Comparison of ENCODE assay signal across 26 cellular contexts in the genomic region with DNA sequence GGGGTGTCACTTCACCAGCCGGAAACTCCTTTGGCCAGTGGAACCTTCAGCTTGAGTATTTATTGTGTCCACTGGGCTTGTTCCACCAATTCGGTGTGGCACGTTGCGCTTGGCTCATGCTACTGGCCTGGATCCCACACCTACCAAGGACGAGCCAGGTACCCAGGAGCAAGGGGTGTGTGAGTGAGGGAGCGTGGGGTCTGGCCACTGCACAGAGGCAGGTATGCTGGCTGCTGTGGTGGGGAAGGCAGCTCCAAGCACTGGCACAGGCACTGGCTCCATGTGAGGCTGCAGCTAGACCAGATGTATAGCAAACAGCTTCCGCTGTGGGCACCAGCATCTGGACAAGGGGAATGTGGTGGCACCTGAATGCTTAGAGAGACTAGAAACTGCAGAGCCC. TPM values are rescaled to one million over a fixed set of nuclear protein-coding genes. Genes with fewer than 3 reads are reported as not detected.
DNase-seq lines count a peak whose midpoint lies in the region; FAIRE-seq and TF ChIP-seq lines count a peak whose summit lies in the region.
"Had no signal": no experiment of that assay in that cellular context is flagged by ENCODE, and none has a peak within 500 bp of the region (broad histone marks: within the 10 kb centered on the region; RNA-seq: fewer than 3 reads in every experiment).

No MANE protein-coding gene starts in this region.

- no peaks in the 10 kb centered on the region for H3K79me2 ChIP-seq in H9 (ENCODE audit: insufficient read depth, low read length)
- H3K79me2 ChIP-seq in H1 (ENCODE audit: control insufficient read depth in 1 of 2, insufficient read depth in 2 of 2, low read length in 2 of 2): no peaks in the 10 kb centered on the region

- no peak for FAIRE-seq in H1 (lab: Jason Lieb, UNC)
- FAIRE-seq: A549, G401.6, GM12892 had no signal

- H3K4me1 ChIP-seq in H9 (ENCODE audit: insufficient read depth, low read length): no peaks in the 10 kb centered on the region
- no peaks in the 10 kb centered on the region for H3K4me1 ChIP-seq in H1 (replicated peaks in 1 of 4; ENCODE audit: control insufficient read depth in 3 of 4, insufficient read depth in 4 of 4, low read length in 3 of 4)
- no peaks in the 10 kb centered on the region for H3K4me1 ChIP-seq in neuronal stem cell (ENCODE audit: control insufficient read depth in 2 of 2, insufficient read depth in 1 of 2, low read depth in 1 of 2, low read length in 2 of 2)
- no peaks in the 10 kb centered on the region for H3K4me1 ChIP-seq in spleen
- H3K4me1 ChIP-seq in uterus: no peaks in the 10 kb centered on the region
- H3K4me1 ChIP-seq in testis: no peaks in the 10 kb centered on the region
- H3K4me1 ChIP-seq: A549, BE2C, HAP-1 had no signal

- H3K9me3 Mint-ChIP-seq in H9: peaks cover 15 to 20% of the 10 kb centered on the region in 2 experiments

- no peak overlapping the region for H3K4ac ChIP-seq in H9 (ENCODE audit: low read depth, low read length)
- no peak overlapping the region for H3K4ac ChIP-seq in H1 (replicated peaks; ENCODE audit: insufficient read length, low read depth, low read length)
- no peak overlapping the region for H3K4ac ChIP-seq in neuronal stem cell (ENCODE audit: low read length)

- H2BK5ac ChIP-seq in H9 (ENCODE audit: insufficient read length, low read length) (no peak overlapping the region), H1 (ENCODE audit: low read depth, low read length) (no peak overlapping the region), neuronal stem cell (ENCODE audit: low read length) (no peak overlapping the region)

- no CpG with 5 or more reads among the region's 7 CpGs for WGBS in H9 (ENCODE audit: extremely low coverage, insufficient read length, low lambda C conversion rate)
- WGBS in H1 (ENCODE audit: extremely low coverage in 1 of 2, insufficient coverage in 1 of 2, insufficient read length in 1 of 2, insufficient replicate concordance in 2 of 2, low coverage in 1 of 2, low lambda C conversion rate in 2 of 2, missing lambda C conversion rate in 1 of 2), 2 experiments: 94% methylated on average over 7 of the region's 7 CpGs; no CpG with 5 or more reads in 1 of the 2 experiments
- no CpG with 5 or more reads among the region's 7 CpGs for WGBS in neuronal stem cell (ENCODE audit: extremely low coverage in 2 of 2, insufficient read length in 2 of 2, insufficient replicate concordance in 1 of 2), 2 donors
- 91 to 95% (median 92%) methylated on average over 6 to 7 of the region's 7 CpGs for WGBS in spleen, 5 donors
- 93 to 100% methylated on average over 1 to 7 of the region's 7 CpGs for WGBS in testis, 2 donors

- H3K14ac ChIP-seq in H9 (ENCODE audit: insufficient read depth, low read length) (no peak overlapping the region), H1 (ENCODE audit: insufficient read length) (no peak overlapping the region), neuronal stem cell (ENCODE audit: low read length) (no peak overlapping the region)

- H3K56ac ChIP-seq in H9 (ENCODE audit: insufficient read length, low read depth, low read length) (no peak overlapping the region), H1 (replicated peaks; ENCODE audit: insufficient read length, low read depth, low read length) (no peak overlapping the region)

- H3K4me1 Mint-ChIP-seq in H9: no peaks in the 10 kb centered on the region
- H3K4me1 Mint-ChIP-seq: CD14-positive monocyte had no signal

- no peak for DNase-seq in H9
- DNase-seq in H1 (ENCODE audit: low read depth in 1 of 2, low spot score in 2 of 2): no peak
- no peak for DNase-seq in neuronal stem cell (ENCODE audit: low spot score)
- DNase-seq in spleen: peak; percentile 51
- DNase-seq in anterior cingulate cortex (lab: John Stamatoyannopoulos, UW): no peak
- DNase-seq in uterus: no peak
- DNase-seq in activated CD4-positive, alpha-beta T cell treated with anti-CD3 and anti-CD28 coated beads for 48 hours: no peak
- no peak for DNase-seq in testis
- DNase-seq: 8988T; ACHN; AML-193; BE2C; Calu3; CD4-positive, alpha-beta T cell; COR-L47; DMS153; DND-41; GM23248; HFFc6 had no signal

- CTCF ChIA-PET in H1 (lab: Charles Lee; ENCODE audit: partially characterized antibody): no interaction called here

- H4K91ac ChIP-seq in H9 (ENCODE audit: insufficient read length, low read depth, low read length): no peak overlapping the region
- H4K91ac ChIP-seq in H1 (replicated peaks; ENCODE audit: insufficient read length, low read length): no peak overlapping the region
- no peak overlapping the region for H4K91ac ChIP-seq in neuronal stem cell (ENCODE audit: low read depth, low read length, poor library complexity)

- H3K23ac ChIP-seq in H9 (ENCODE audit: insufficient read length, low read depth, low read length) (no peak overlapping the region), H1 (ENCODE audit: insufficient read length) (no peak overlapping the region), neuronal stem cell (ENCODE audit: low read depth, low read length, poor library complexity) (no peak overlapping the region)

- peaks cover 0 to 13% (median 4%) of the 10 kb centered on the region in 3 experiments; a peak in 4 of 7 replicates for H3K36me3 Mint-ChIP-seq in H9 (ENCODE audit: insufficient read depth in 1 of 3, low read depth in 3 of 3)
- H3K36me3 Mint-ChIP-seq: CD14-positive monocyte had no signal

- no peak for TF ChIP-seq RAD21 in H1 (IDR thresholded peaks at IDR 0.05 in 1 of 2, conservative IDR thresholded peaks at IDR 0.05 in 1 of 2; ENCODE audit: low read depth in 2 of 2, low read length in 2 of 2)

- H3K9ac ChIP-seq in H9 (ENCODE audit: extremely low read depth, insufficient read length, low read length) (no peak overlapping the region), H1 (replicated peaks in 1 of 4; ENCODE audit: extremely low read depth in 1 of 4, low read depth in 3 of 4, low read length in 3 of 4) (no peak overlapping the region), neuronal stem cell (ENCODE audit: low read depth, low read length, poor library complexity) (peak overlapping the region; percentile 38)
- H3K9ac ChIP-seq: BLaER1 treated with 17β-estradiol and CSF1 and Interleukin-3, amounts not matched to agents 10 nM and 100 nM; GM23248 had no signal

- H3K4me2 ChIP-seq in H9 (ENCODE audit: insufficient read depth, insufficient read length, low read length) (no peak overlapping the region), H1 (ENCODE audit: insufficient read depth in 1 of 2, low read depth in 2 of 2, low read length in 2 of 2) (no peak overlapping the region), neuronal stem cell (ENCODE audit: insufficient read depth, low read length, poor library complexity, severe bottlenecking) (no peak overlapping the region)
- H3K4me2 ChIP-seq: A549; BLaER1 treated with 17β-estradiol and CSF1 and Interleukin-3, amounts not matched to agents 10 nM and 100 nM had no signal

- H2AFZ ChIP-seq in H9 (ENCODE audit: low read length): no peak overlapping the region
- no peak overlapping the region for H2AFZ ChIP-seq in H1 (ENCODE audit: low read length)
- H2AFZ ChIP-seq in neuronal stem cell (ENCODE audit: low read length): no peak overlapping the region
- H2AFZ ChIP-seq: GM23248 had no signal

- H2BK15ac ChIP-seq in H9 (ENCODE audit: low read depth, low read length) (no peak overlapping the region), H1 (ENCODE audit: low read length) (no peak overlapping the region), neuronal stem cell (ENCODE audit: low read length) (no peak overlapping the region)

- H4K5ac ChIP-seq in H9 (ENCODE audit: insufficient read length, low read depth, low read length): peak overlapping the region; percentile 63
- no peak overlapping the region for H4K5ac ChIP-seq in H1 (ENCODE audit: insufficient read length, low read depth, low read length)

- TF ChIP-seq CTCF in H9 (conservative IDR thresholded peaks at IDR 0.05) (no peak), H1 (IDR thresholded peaks at IDR 0.05; ENCODE audit: control extremely low read depth in 1 of 3, insufficient read depth in 1 of 3, low read depth in 1 of 3, low read length in 3 of 3) (no peak), spleen (IDR thresholded peaks at IDR 0.05 in 8 of 11, conservative IDR thresholded peaks at IDR 0.05 in 3 of 11) (no peak), uterus (IDR thresholded peaks at IDR 0.05) (no peak), testis (IDR thresholded peaks at IDR 0.05) (no peak)

- intact Hi-C loops in spleen (cut with DNase I; ENCODE audit: low total_unique reads) (no loop called here), uterus (cut with DNase I; ENCODE audit: low total_unique reads) (no loop called here), testis (cut with DNase I; ENCODE audit: low total_unique reads) (no loop called here)

- H3K4me3 ChIP-seq in H1 (ENCODE audit: extremely low read depth in 1 of 4, insufficient read depth in 2 of 4, low read depth in 3 of 4, low read length in 4 of 4): no peak overlapping the region
- peak overlapping the region in 1 of 2 donors; percentile 65 for H3K4me3 ChIP-seq in neuronal stem cell (ENCODE audit: low read length in 2 of 2)
- H3K4me3 ChIP-seq in spleen: no peak overlapping the region
- H3K4me3 ChIP-seq in uterus: no peak overlapping the region
- H3K4me3 ChIP-seq in testis: no peak overlapping the region
- H3K4me3 ChIP-seq: A549; BLaER1 treated with 17β-estradiol and CSF1 and Interleukin-3, amounts not matched to agents 10 nM and 100 nM; GM23248; HAP-1 had no signal

- no peak overlapping the region for H3K27ac Mint-ChIP-seq in H9
- H3K27ac Mint-ChIP-seq: CD14-positive monocyte; CD4-positive, alpha-beta T cell; HFFc6 had no signal

- H3K27ac ChIP-seq in H9 (ENCODE audit: insufficient read length, low read depth, low read length) (no peak overlapping the region), H1 (ENCODE audit: low read depth, low read length) (no peak overlapping the region), neuronal stem cell (replicated peaks; ENCODE audit: low read length) (no peak overlapping the region), spleen (no peak overlapping the region), uterus (no peak overlapping the region), testis (no peak overlapping the region)
- H3K27ac ChIP-seq: A549; BLaER1 treated with 17β-estradiol and CSF1 and Interleukin-3, amounts not matched to agents 10 nM and 100 nM; GM23248 had no signal

- H2BK12ac ChIP-seq in H9 (ENCODE audit: insufficient read length, low read depth, low read length) (no peak overlapping the region), H1 (ENCODE audit: low read depth, low read length) (no peak overlapping the region), neuronal stem cell (ENCODE audit: low read length) (no peak overlapping the region)

- TF ChIP-seq EP300 in H1 (IDR thresholded peaks at IDR 0.05; ENCODE audit: borderline replicate concordance in 1 of 2, low read depth in 2 of 2, low read length in 2 of 2): no peak

- no peak overlapping the region for H2BK20ac ChIP-seq in H9 (ENCODE audit: low read depth, low read length, poor library complexity, severe bottlenecking)
- no peak overlapping the region for H2BK20ac ChIP-seq in H1 (ENCODE audit: low read length)

- H3T11ph ChIP-seq in H9 (ENCODE audit: low read length): no peak overlapping the region

- H3K27me3 Mint-ChIP-seq in H9 (ENCODE audit: low read depth): no peaks in the 10 kb centered on the region
- H3K27me3 Mint-ChIP-seq: CD4-positive, alpha-beta T cell had no signal

- POLR2A ChIA-PET in H1 (lab: Charles Lee; ENCODE audit: partially characterized antibody): no interaction called here

- H3K79me1 ChIP-seq in H9 (ENCODE audit: insufficient read depth, low read depth, low read length, poor library complexity, severe bottlenecking) (no peaks in the 10 kb centered on the region), H1 (ENCODE audit: low read depth, low read length) (no peaks in the 10 kb centered on the region), neuronal stem cell (ENCODE audit: low read depth, low read length) (no peaks in the 10 kb centered on the region)

- no peaks in the 10 kb centered on the region for H3K9me3 ChIP-seq in H9 (ENCODE audit: control insufficient read depth, low read depth, low read length)
- H3K9me3 ChIP-seq in H1 (ENCODE audit: insufficient read depth in 2 of 2, low read depth in 1 of 2, low read length in 1 of 2): peaks cover 11% of the 10 kb centered on the region in 2 experiments; a peak in 2 of 4 replicates
- peaks cover 0 to 4% of the 10 kb centered on the region in 2 donors for H3K9me3 ChIP-seq in neuronal stem cell (replicated peaks in 1 of 2; ENCODE audit: control insufficient read depth in 2 of 2, insufficient read depth in 1 of 2, low read depth in 1 of 2, low read length in 2 of 2)
- H3K9me3 ChIP-seq in spleen: peaks cover 0 to 51% (median 39%) of the 10 kb centered on the region in 8 donors
- H3K9me3 ChIP-seq in uterus: peaks cover 0 to 11% of the 10 kb centered on the region in 2 donors
- H3K9me3 ChIP-seq in testis: no peaks in the 10 kb centered on the region
- H3K9me3 ChIP-seq: BE2C, HAP-1 had no signal

- no peak overlapping the region for H3K18ac ChIP-seq in H9 (ENCODE audit: insufficient read length, low read depth, low read length)
- no peak overlapping the region for H3K18ac ChIP-seq in H1 (ENCODE audit: extremely low read depth, low read length)
- H3K18ac ChIP-seq in neuronal stem cell (ENCODE audit: low read length): no peak overlapping the region

- H4K8ac ChIP-seq in H9 (replicated peaks; ENCODE audit: insufficient read length, low read depth, low read length): no peak overlapping the region
- 0 out of 2 replicates have a peak overlapping the region, but pooled peaks have one; percentile 25 for H4K8ac ChIP-seq in H1 (ENCODE audit: extremely low read depth, insufficient read depth, low read length)
- H4K8ac ChIP-seq in neuronal stem cell (ENCODE audit: low read depth, low read length): no peak overlapping the region

- no peaks in the 10 kb centered on the region for H4K20me1 ChIP-seq in H9 (ENCODE audit: control insufficient read depth, insufficient read depth, insufficient read length)
- H4K20me1 ChIP-seq in H1 (replicated peaks in 1 of 2; ENCODE audit: control insufficient read depth in 1 of 2, insufficient read depth in 2 of 2, low read length in 2 of 2): no peaks in the 10 kb centered on the region
- H4K20me1 ChIP-seq: BLaER1 treated with 17β-estradiol and CSF1 and Interleukin-3, amounts not matched to agents 10 nM and 100 nM had no signal

- H3K27me3 ChIP-seq in H9 (ENCODE audit: insufficient read depth, low read length): no peaks in the 10 kb centered on the region
- no peaks in the 10 kb centered on the region for H3K27me3 ChIP-seq in H1 (replicated peaks in 1 of 4; ENCODE audit: control insufficient read depth in 3 of 4, extremely low read depth in 1 of 4, insufficient read depth in 3 of 4, low read length in 3 of 4)
- no peaks in the 10 kb centered on the region for H3K27me3 ChIP-seq in neuronal stem cell (ENCODE audit: control insufficient read depth in 3 of 3, insufficient read depth in 3 of 3, low read depth in 1 of 3, low read length in 3 of 3)
- H3K27me3 ChIP-seq in spleen (replicated peaks in 1 of 7): no peaks in the 10 kb centered on the region
- no peaks in the 10 kb centered on the region for H3K27me3 ChIP-seq in uterus
- no peaks in the 10 kb centered on the region for H3K27me3 ChIP-seq in testis
- H3K27me3 ChIP-seq: BE2C; BLaER1 treated with 17β-estradiol and CSF1 and Interleukin-3, amounts not matched to agents 10 nM and 100 nM had no signal

- H2BK120ac ChIP-seq in H9 (ENCODE audit: low read depth, low read length, poor library complexity, severe bottlenecking) (no peak overlapping the region), H1 (replicated peaks; ENCODE audit: low read depth, low read length) (no peak overlapping the region), neuronal stem cell (ENCODE audit: low read depth, low read length) (no peak overlapping the region)

- H3K36me3 ChIP-seq in H1 (ENCODE audit: control insufficient read depth in 2 of 4, insufficient read depth in 4 of 4, low read length in 3 of 4) (no peaks in the 10 kb centered on the region), neuronal stem cell (replicated peaks in 1 of 2; ENCODE audit: control insufficient read depth in 2 of 2, insufficient read depth in 2 of 2, low read length in 2 of 2) (no peaks in the 10 kb centered on the region), spleen (no peaks in the 10 kb centered on the region), uterus (no peaks in the 10 kb centered on the region), testis (ENCODE audit: low read depth, missing control alignments) (no peaks in the 10 kb centered on the region)
- H3K36me3 ChIP-seq: BE2C; BLaER1 treated with 17β-estradiol and CSF1 and Interleukin-3, amounts not matched to agents 10 nM and 100 nM; HAP-1 had no signal

- no peak for TF ChIP-seq POLR2A in H1 (IDR thresholded peaks at IDR 0.05; ENCODE audit: control extremely low read depth in 1 of 2, low read depth in 2 of 2, low read length in 2 of 2)
- no peak for TF ChIP-seq POLR2A in spleen (IDR thresholded peaks at IDR 0.05)
- TF ChIP-seq POLR2A in uterus (IDR thresholded peaks at IDR 0.05): no peak
- no peak for TF ChIP-seq POLR2A in testis (IDR thresholded peaks at IDR 0.05)

- no peak overlapping the region for H3K4me3 Mint-ChIP-seq in H9
- H3K4me3 Mint-ChIP-seq: CD14-positive monocyte; CD4-positive, alpha-beta T cell; HFFc6 had no signal

- H2AK5ac ChIP-seq in H9 (ENCODE audit: insufficient read length, low read length) (no peak overlapping the region), H1 (ENCODE audit: low read depth, low read length) (no peak overlapping the region), neuronal stem cell (ENCODE audit: low read depth, low read length) (no peak overlapping the region)

- H3K23me2 ChIP-seq in H9 (ENCODE audit: insufficient read length, low read depth, low read length, poor library complexity, severe bottlenecking): no peaks in the 10 kb centered on the region
- no peaks in the 10 kb centered on the region for H3K23me2 ChIP-seq in H1 (ENCODE audit: low read depth, low read length)

RNA-seq across cellular contexts. Expression of gene CYLC2, which starts 28.1 kb away (rescaled TPM):
- total RNA-seq in H9 (2021) (not detected in 2 replicates), spleen (not detected), uterus (not detected), testis (10 to 100 TPM in 1 of 2 donors, 1 to 10 TPM in 1; 7.7 to 20.5 TPM)
- total RNA-seq in H1 (2021; fragmentation: NEBNext Ultra II Directional; extraction: Animal tissue kit (Norgen Biotek cat#: 25700)): not detected in 2 replicates
- polyA plus RNA-seq in H1 (2011; rRNA removed) (not detected in 2 replicates), spleen (not detected), testis (ENCODE audit: insufficient read depth, low read depth, low replicate concordance) (31.5 TPM)
- not detected for polyA plus RNA-seq in H1 (2011; cell fraction: cytosol; rRNA removed)
- polyA plus RNA-seq in H1 (2011; cell fraction: nucleus; rRNA removed): not detected
- polyA plus RNA-seq in H1 (2012, experiment 1 of 2): not detected in 4 replicates
- polyA plus RNA-seq in H1 (2012, experiment 2 of 2): not detected
- polyA plus RNA-seq in H1 (2013, experiment 1 of 2): not detected
- not detected for polyA plus RNA-seq in H1 (2013, experiment 2 of 2)
- not detected in 2 replicates for polyA minus RNA-seq in H1 (2011; rRNA and poly(A)+ RNA removed)
- polyA minus RNA-seq in H1 (2011; cell fraction: cytosol; rRNA and poly(A)+ RNA removed): not detected
- polyA minus RNA-seq in H1 (2011; cell fraction: nucleus; rRNA and poly(A)+ RNA removed): not detected
- not detected for polyA plus RNA-seq in neuronal stem cell (2013, experiment 1 of 2)
- not detected for polyA plus RNA-seq in neuronal stem cell (2013, experiment 2 of 2)
- total RNA-seq: Calu3; CD4-positive, alpha-beta T cell; GM23248; H4; HFFc6 had no signal
- polyA plus RNA-seq: A549, CD14-positive monocyte, GM23248 had no signal
